ENCODE assay signal across 14 cellular contexts in the genomic region with DNA sequence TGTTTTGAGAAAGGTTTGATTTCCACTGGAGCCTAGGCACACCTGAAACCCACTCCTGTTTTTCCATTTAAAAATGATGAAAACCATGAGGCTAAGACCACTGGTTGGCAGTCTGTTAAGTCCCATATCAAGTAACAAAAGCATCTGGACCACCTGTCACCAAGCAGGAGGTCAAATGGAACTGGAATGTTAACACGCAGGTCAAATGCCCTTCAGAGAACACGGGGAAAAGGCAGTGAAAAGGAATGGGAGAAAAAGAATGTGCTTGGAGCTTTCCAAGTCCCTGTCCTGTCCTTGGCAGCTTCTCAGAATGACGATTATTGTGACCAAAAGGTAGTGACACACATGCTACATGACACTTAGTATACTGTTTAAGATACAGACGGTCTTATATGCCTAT.
"Had no signal": no experiment of that assay in that cellular context is flagged by ENCODE, and none has a peak within 500 bp of the region (broad histone marks: within the 10 kb centered on the region; RNA-seq: fewer than 3 reads in every experiment).

No MANE protein-coding gene starts in this region.

- H3K9me3 Mint-ChIP-seq: T-cell had no signal

- H3K27me3 ChIP-seq: cardiac muscle cell, heart right ventricle, ovary, spleen, thyroid gland had no signal

- H3K27ac ChIP-seq: cardiac muscle cell, epithelial cell of prostate, heart right ventricle, ovary, spleen, thyroid gland had no signal

- H3K4me3 ChIP-seq: cardiac muscle cell, heart right ventricle, ovary, spleen, thyroid gland had no signal

- H3K36me3 ChIP-seq: cardiac muscle cell, heart right ventricle, ovary, thyroid gland had no signal

- ATAC-seq: heart right ventricle, left colon, sciatic nerve, T-cell had no signal

- H3K4me3 Mint-ChIP-seq: T-cell had no signal

- H3K27me3 Mint-ChIP-seq: T-cell had no signal

- DNase-seq: activated CD4-positive, alpha-beta T cell treated with anti-CD3 and anti-CD28 coated beads for 1 hour; activated effector memory CD4-positive, alpha-beta T cell treated with anti-CD3 and anti-CD28 coated beads, Interleukin-2, amount 50 U/mL, for 16 hours; activated T-cell treated with anti-CD3 and anti-CD28 coated beads for 4 hours; heart right ventricle; left colon; ovary; SK-N-SH; spleen; T-cell; T-helper 9 cell; thyroid gland had no signal

- H3K4me1 ChIP-seq: thyroid gland had no signal

- H3K9me3 ChIP-seq: heart right ventricle, ovary, SK-N-SH, spleen, thyroid gland had no signal
